Comparison of ENCODE assay signal across 18 cellular contexts in the genomic region with DNA sequence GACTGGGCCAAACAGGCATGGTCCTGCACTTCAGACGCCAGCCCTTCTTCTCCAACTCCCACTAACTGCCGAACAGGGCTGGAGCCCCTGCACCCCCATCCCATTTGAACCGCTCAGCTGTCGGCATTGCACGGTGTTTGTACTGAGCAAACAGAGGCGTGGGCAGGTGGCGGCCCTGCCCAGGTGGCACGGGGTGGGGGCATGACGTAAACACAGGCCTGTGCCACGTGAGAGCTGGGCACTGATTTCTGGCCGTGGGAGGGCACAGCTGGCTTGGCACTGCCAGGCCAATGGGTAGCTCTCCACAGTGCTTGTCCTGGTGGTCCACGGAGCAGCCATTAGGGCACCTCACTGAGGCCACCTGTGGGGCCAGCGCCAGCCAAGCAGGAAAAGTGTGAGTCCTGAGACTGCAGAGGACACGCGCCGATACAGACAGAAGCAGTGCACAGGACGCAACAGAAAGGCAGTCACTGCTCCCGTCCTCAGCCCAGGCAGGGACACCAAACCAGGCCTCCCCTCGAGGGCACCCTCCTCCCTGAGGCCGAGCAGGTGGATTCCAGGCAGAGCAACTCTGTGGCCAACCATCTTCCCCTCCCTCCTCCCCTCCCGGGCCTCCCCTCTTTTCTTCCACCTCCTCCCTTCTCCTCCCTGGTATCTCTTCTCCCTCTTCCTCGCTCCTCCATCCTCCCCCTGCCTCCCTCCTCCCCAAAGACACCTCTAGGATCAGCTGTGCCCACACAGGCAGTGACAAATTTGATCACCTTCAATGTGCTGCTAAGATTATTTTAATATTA.
A peak's percentile ranks its signal among the peaks of the same experiment; 100 is the strongest.
DNase-seq lines count a peak whose midpoint lies in the region; ATAC-seq, FAIRE-seq and TF ChIP-seq lines count a peak whose summit lies in the region.
"Had no signal": no experiment of that assay in that cellular context is flagged by ENCODE, and none has a peak within 500 bp of the region (broad histone marks: within the 10 kb centered on the region; RNA-seq: fewer than 3 reads in every experiment).

No MANE protein-coding gene starts in this region.

- TF ChIP-seq POLR2A in HepG2 (IDR thresholded peaks at IDR 0.05; ENCODE audit: insufficient read depth in 1 of 2, low read depth in 2 of 2, low read length in 2 of 2): no peak
- TF ChIP-seq POLR2A in stomach (IDR thresholded peaks at IDR 0.05): peak in 1 of 4 donors; percentile 13

- no peak overlapping the region for H3K4me2 ChIP-seq in HepG2 (ENCODE audit: low read depth, low read length)

- H3K79me2 ChIP-seq in HepG2 (ENCODE audit: insufficient read depth, low read length): no peaks in the 10 kb centered on the region

- H3K36me3 ChIP-seq in HepG2 (replicated peaks in 1 of 2; ENCODE audit: control insufficient read depth in 1 of 2, insufficient read depth in 2 of 2, low read length in 2 of 2) (peaks cover 0 to 17% of the 10 kb centered on the region in 2 experiments; a peak in 2 of 5 replicates), stomach (peaks cover 0 to 13% (median 5%) of the 10 kb centered on the region in 4 donors)
- H3K36me3 ChIP-seq: thyroid gland had no signal

- in situ Hi-C loops in HepG2 (cut with HindIII; ENCODE audit: extremely low pct_ligation_motif_present, low pct_unique_long_range_greater_than_20kb): no loop called here

- no peak overlapping the region for H2AFZ ChIP-seq in HepG2 (ENCODE audit: low read length)

- H3K9me3 ChIP-seq in HepG2 (ENCODE audit: low read length) (no peaks in the 10 kb centered on the region), stomach (no peaks in the 10 kb centered on the region)
- H3K9me3 ChIP-seq: thyroid gland had no signal

- POLR2A ChIA-PET in HepG2 (lab: Yijun Ruan, JAX): no interaction called here

- BruUV-seq in HepG2 (replicated peaks; lab: Mats Ljungman, UMichigan): no TSS peak

- no peaks in the 10 kb centered on the region for H4K20me1 ChIP-seq in HepG2 (ENCODE audit: insufficient read depth, low read length)

- TF ChIP-seq EP300 in HepG2 (IDR thresholded peaks at IDR 0.05; ENCODE audit: low read depth in 2 of 2, low read length in 2 of 2) (no peak), HepG2 (CRISPR knock-in tag; IDR thresholded peaks at IDR 0.05; ENCODE audit: borderline replicate concordance) (no peak), stomach (IDR thresholded peaks at IDR 0.05) (no peak)

- intact Hi-C loops in HepG2 (cut with micrococcal nuclease; ENCODE audit: unreplicated experiment) (loop anchor here (5.0 kb wide), 1 partner anchor 116 kb away; no protein-coding TSS in a partner anchor), stomach (cut with DNase I; ENCODE audit: low total_unique reads) (no loop called here)

- no peak overlapping the region for H3K9ac ChIP-seq in HepG2 (ENCODE audit: insufficient read depth, low read depth, low read length)

- no peak for FAIRE-seq in HepG2 (lab: Jason Lieb, UNC)
- no peak for FAIRE-seq in D721Med (lab: Jason Lieb, UNC)
- FAIRE-seq: A204.1, endometrium, GM12892 had no signal

- H3K27me3 ChIP-seq in HepG2 (ENCODE audit: control insufficient read depth in 1 of 2, insufficient read depth in 2 of 2, low read length in 2 of 2) (no peaks in the 10 kb centered on the region), stomach (no peaks in the 10 kb centered on the region)
- H3K27me3 ChIP-seq: thyroid gland had no signal

- 94% methylated on average over 12 of the region's 22 CpGs for WGBS in HepG2 (ENCODE audit: low lambda C conversion rate)
- 38 to 66% (median 43%) methylated on average over 11 to 22 of the region's 22 CpGs for WGBS in stomach, 5 donors

- H3K4me1 ChIP-seq in HepG2 (ENCODE audit: insufficient read depth, low read length) (no peaks in the 10 kb centered on the region), stomach (peaks cover 0 to 28% (median 13%) of the 10 kb centered on the region in 4 donors)
- H3K4me1 ChIP-seq: thyroid gland had no signal

- peak; percentile 26 to 47 for DNase-seq in NCI-H2081 (lab: John Stamatoyannopoulos, UW)
- DNase-seq in NCI-H2081 treated with DMSO at 0.1 percent for 48 hours (lab: John Stamatoyannopoulos, UW): no peak
- peak; percentile 22 for DNase-seq in NCI-H748 treated with DMSO at 0.1 percent for 48 hours (lab: John Stamatoyannopoulos, UW)
- no peak for DNase-seq in HepG2 (ENCODE audit: low spot score)
- DNase-seq in stomach: peak; percentile 92
- DNase-seq in D721Med (ENCODE audit: insufficient read length, low spot score): no peak
- DNase-seq: activated CD8-positive, alpha-beta T cell treated with anti-CD3 and anti-CD28 coated beads for 36 hours; activated gamma-delta T cell treated with Interleukin-2 at 50 U/mL for 16 hours; islet precursor cell; NCI-H226; Right ventricle myocardium superior; T1000; thyroid gland had no signal

- ATAC-seq in HepG2 (no peak), GM19035 (IDR thresholded peaks at IDR 0.05; ENCODE audit: unreplicated experiment) (no peak), GM18517 (IDR thresholded peaks at IDR 0.05; ENCODE audit: unreplicated experiment) (no peak)
- ATAC-seq: activated CD8-positive, alpha-beta T cell treated with anti-CD3 and anti-CD28 coated beads for 36 hours had no signal

- CTCF ChIA-PET in HepG2 (lab: Yijun Ruan, JAX; ENCODE audit: low intra/inter-chr PET ratio, low total read pairs): no interaction called here

- TF ChIP-seq RAD21 in HepG2 (CRISPR knock-in tag; IDR thresholded peaks at IDR 0.05): no peak

- H3K27ac ChIP-seq in HepG2 (ENCODE audit: extremely low read length, insufficient read depth, low read length): no peak overlapping the region
- peak overlapping the region; percentile 64 to 76 (median 71) for H3K27ac ChIP-seq in stomach
- H3K27ac ChIP-seq: thyroid gland had no signal

- no peak for TF ChIP-seq CTCF in HepG2 (CRISPR knock-in tag; IDR thresholded peaks at IDR 0.05)
- no peak for TF ChIP-seq CTCF in stomach (IDR thresholded peaks at IDR 0.05)
- no peak for TF ChIP-seq CTCF in D721Med (IDR thresholded peaks at IDR 0.05; ENCODE audit: insufficient read depth, missing control alignments)

- H3K4me3 ChIP-seq in HepG2 (replicated peaks in 1 of 3; ENCODE audit: insufficient read depth in 1 of 3, low read depth in 2 of 3, low read length in 3 of 3): no peak overlapping the region
- H3K4me3 ChIP-seq in stomach: peak overlapping the region; percentile 4 to 35 (median 23)
- H3K4me3 ChIP-seq: thyroid gland had no signal

TF ChIP-seq in HepG2, 621 proteins besides CTCF, POLR2A, EP300 and RAD21 (continues in another document):
- TF ChIP-seq ZNF737 (CRISPR knock-in tag; IDR thresholded peaks at IDR 0.05; ENCODE audit: borderline replicate concordance) (no peak), ZNF652 (CRISPR knock-in tag; IDR thresholded peaks at IDR 0.05; ENCODE audit: borderline replicate concordance, low read depth) (no peak), ZNF614 (CRISPR knock-in tag; IDR thresholded peaks at IDR 0.05; ENCODE audit: borderline replicate concordance) (no peak), ZFP36 (IDR thresholded peaks at IDR 0.05; ENCODE audit: borderline replicate concordance, low read depth, low read length, partially characterized antibody) (no peak), U2AF1 (optimal IDR thresholded peaks at IDR 0.05; ENCODE audit: low read depth, low read length) (no peak), HNRNPL (IDR thresholded peaks at IDR 0.05; ENCODE audit: low read depth, low read length) (peak; percentile 85)
- TF ChIP-seq, protein P1, sequence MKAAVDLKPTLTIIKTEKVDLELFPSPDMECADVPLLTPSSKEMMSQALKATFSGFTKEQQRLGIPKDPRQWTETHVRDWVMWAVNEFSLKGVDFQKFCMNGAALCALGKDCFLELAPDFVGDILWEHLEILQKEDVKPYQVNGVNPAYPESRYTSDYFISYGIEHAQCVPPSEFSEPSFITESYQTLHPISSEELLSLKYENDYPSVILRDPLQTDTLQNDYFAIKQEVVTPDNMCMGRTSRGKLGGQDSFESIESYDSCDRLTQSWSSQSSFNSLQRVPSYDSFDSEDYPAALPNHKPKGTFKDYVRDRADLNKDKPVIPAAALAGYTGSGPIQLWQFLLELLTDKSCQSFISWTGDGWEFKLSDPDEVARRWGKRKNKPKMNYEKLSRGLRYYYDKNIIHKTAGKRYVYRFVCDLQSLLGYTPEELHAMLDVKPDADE (CRISPR knock-in tag; IDR thresholded peaks at IDR 0.05): no peak
- TF ChIP-seq, protein P2, sequence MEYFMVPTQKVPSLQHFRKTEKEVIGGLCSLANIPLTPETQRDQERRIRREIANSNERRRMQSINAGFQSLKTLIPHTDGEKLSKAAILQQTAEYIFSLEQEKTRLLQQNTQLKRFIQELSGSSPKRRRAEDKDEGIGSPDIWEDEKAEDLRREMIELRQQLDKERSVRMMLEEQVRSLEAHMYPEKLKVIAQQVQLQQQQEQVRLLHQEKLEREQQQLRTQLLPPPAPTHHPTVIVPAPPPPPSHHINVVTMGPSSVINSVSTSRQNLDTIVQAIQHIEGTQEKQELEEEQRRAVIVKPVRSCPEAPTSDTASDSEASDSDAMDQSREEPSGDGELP (IDR thresholded peaks at IDR 0.05; ENCODE audit: borderline replicate concordance, low read depth): no peak

Comparison
In these comparisons a context has a peak if more than half of its experiments do, and no peak if none do; other contexts are left out.
1. DNase-seq: peak in NCI-H2081 (2 of 2), NCI-H748 treated with DMSO at 0.1 percent for 48 hours (single experiment) and stomach (single experiment); none in NCI-H2081 treated with DMSO at 0.1 percent for 48 hours (single experiment), HepG2 (single experiment) and D721Med (single experiment).
2. H3K4me3 ChIP-seq: peak in stomach (4 of 4); none in HepG2 (0 of 3).